Comparison of ENCODE assay signal across 8 cellular contexts in genomic region chr4:184747034-184747830, GRCh38. TPM values are rescaled to one million over a fixed set of nuclear protein-coding genes. Genes with fewer than 3 reads are reported as not detected.
DNase-seq lines count a peak whose midpoint lies in the region; ATAC-seq and TF ChIP-seq lines count a peak whose summit lies in the region.

No MANE protein-coding gene starts in this region.

- H3K27ac ChIP-seq in body of pancreas (peak overlapping the region; percentile 79 to 90 (median 88)), left lung (peak overlapping the region; percentile 79 to 84), stomach smooth muscle (ENCODE audit: low read length) (peak overlapping the region; percentile 80)

- TF ChIP-seq CTCF in body of pancreas (IDR thresholded peaks at IDR 0.05) = no peak
- no peak for TF ChIP-seq CTCF in left lung (IDR thresholded peaks at IDR 0.05)

- H3K36me3 ChIP-seq in body of pancreas (replicated peaks in 1 of 2; ENCODE audit: insufficient read depth in 1 of 2, low read depth in 2 of 2) (no peaks in the 10 kb centered on the region), left lung (peaks cover 0 to 6% of the 10 kb centered on the region in 2 donors), stomach smooth muscle (ENCODE audit: control insufficient read depth in 2 of 2, insufficient read depth in 2 of 2, low read length in 2 of 2) (no peaks in the 10 kb centered on the region)

- TF ChIP-seq POLR2A in body of pancreas (IDR thresholded peaks at IDR 0.05) = peak in 1 of 3 donors; percentile 3

- H3K9me3 ChIP-seq in body of pancreas (no peaks in the 10 kb centered on the region), left lung (no peaks in the 10 kb centered on the region), stomach smooth muscle (ENCODE audit: control insufficient read depth in 2 of 2, low read length in 2 of 2) (no peaks in the 10 kb centered on the region)

- H3K27me3 ChIP-seq in body of pancreas (no peaks in the 10 kb centered on the region), left lung (no peaks in the 10 kb centered on the region), stomach smooth muscle (ENCODE audit: control insufficient read depth in 1 of 2, insufficient read depth in 2 of 2, low read length in 2 of 2) (no peaks in the 10 kb centered on the region)

- intact Hi-C loops in body of pancreas (cut with DNase I) (loop anchor here (5.0 kb wide), 1 partner anchor 235 kb away; no protein-coding TSS in a partner anchor), left lung (cut with DNase I) (no loop called here)

- no peak overlapping the region for H3K4me3 ChIP-seq in body of pancreas
- H3K4me3 ChIP-seq in left lung = no peak overlapping the region
- no peak overlapping the region for H3K4me3 ChIP-seq in stomach smooth muscle (ENCODE audit: low read length in 2 of 2)

- peak; percentile 40 for ATAC-seq in HG02885 (IDR thresholded peaks at IDR 0.05; ENCODE audit: poor library complexity, unreplicated experiment)
- peak; percentile 83 for ATAC-seq in body of pancreas
- peak; percentile 55 for ATAC-seq in left lung
- no peak for ATAC-seq in GM21786 (IDR thresholded peaks at IDR 0.05; ENCODE audit: unreplicated experiment)

- H3K4me1 ChIP-seq in body of pancreas (peaks cover 38% of the 10 kb centered on the region), left lung (peaks cover 22 to 43% of the 10 kb centered on the region in 2 donors), stomach smooth muscle (ENCODE audit: control insufficient read depth, insufficient read depth, low read length) (peaks cover 20% of the 10 kb centered on the region)

- H3K9ac ChIP-seq in stomach smooth muscle (ENCODE audit: low read length in 2 of 2) = peak overlapping the region; percentile 6 to 21

- WGBS in body of pancreas, 2 donors = 46 to 59% methylated on average over 3 to 4 of the region's 4 CpGs

- DNase-seq in body of pancreas = peak; percentile 89 to 94 (median 92)
- DNase-seq in left lung = peak; percentile 58 to 72
- DNase-seq in cortex of kidney (lab: John Stamatoyannopoulos, UW) = no peak
- no peak for DNase-seq in SKM-1 (lab: John Stamatoyannopoulos, UW; ENCODE audit: unreplicated experiment)
- no peak for DNase-seq in NCI-H774 (lab: John Stamatoyannopoulos, UW)

RNA-seq across cellular contexts. Expression of gene CENPU, which starts 13.3 kb away (rescaled TPM):
- total RNA-seq in body of pancreas (1 to 10 TPM; 2.1 to 2.3 TPM), left lung (10 to 100 TPM; 11.3 to 11.6 TPM)

Comparison
In these comparisons a context has a peak if more than half of its experiments do, and no peak if none do; other contexts are left out.
1. DNase-seq: peak in body of pancreas (4 of 4) and left lung (2 of 2); none in cortex of kidney (single experiment), SKM-1 (single experiment) and NCI-H774 (single experiment).
2. Peak in every context shown above with its lines, with median percentiles within 50 percentile points of each other: H3K27ac ChIP-seq.